ENCODE assay signal across 8 cellular contexts in the genomic region with DNA sequence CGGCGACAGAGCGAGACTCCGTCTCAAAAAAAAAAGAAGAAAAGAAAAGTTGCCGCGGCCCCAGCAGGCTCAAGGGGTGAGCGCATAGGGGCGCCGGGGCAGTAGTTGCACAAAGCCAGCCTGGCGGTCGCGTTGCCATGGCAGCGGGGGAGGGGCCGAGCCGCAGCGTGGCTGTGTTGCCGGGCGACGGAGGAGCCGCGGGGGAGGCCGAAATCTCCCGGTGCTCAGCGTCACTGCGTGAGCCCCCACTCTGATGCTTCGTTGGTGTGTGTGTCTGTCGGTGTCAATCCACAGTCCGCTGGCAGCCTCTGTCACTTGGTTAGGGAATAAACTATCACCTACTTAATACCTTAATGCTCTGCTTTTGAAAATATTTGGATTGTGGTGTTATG.
DNase-seq lines count a peak whose midpoint lies in the region; ATAC-seq and TF ChIP-seq lines count a peak whose summit lies in the region.

No MANE protein-coding gene starts in this region.

- BruUV-seq in A673 (replicated peaks; lab: Mats Ljungman, UMichigan): no TSS peak

- H3K4me3 ChIP-seq in A673 (ENCODE audit: low read depth, low read length, poor library complexity, severe bottlenecking) (peak overlapping the region; percentile 39), epithelial cell of esophagus (ENCODE audit: low read length) (peak overlapping the region; percentile 47)

- no peaks in the 10 kb centered on the region for H3K36me3 ChIP-seq in A673 (ENCODE audit: insufficient read depth, low read length, poor library complexity, severe bottlenecking)

- peaks cover 9% of the 10 kb centered on the region for H3K4me1 ChIP-seq in A673 (ENCODE audit: insufficient read depth, low read length, poor library complexity, severe bottlenecking)

- intact Hi-C loops in A673 (cut with micrococcal nuclease; ENCODE audit: unreplicated experiment): no loop called here

- no peaks in the 10 kb centered on the region for H3K27me3 ChIP-seq in A673 (replicated peaks; ENCODE audit: insufficient read depth, low read depth, low read length, poor library complexity)

- DNase-seq in A673 (ENCODE audit: low spot score) (peak; percentile 64), NCI-H748 treated with DMSO at 0.1 percent for 48 hours (lab: John Stamatoyannopoulos, UW) (peak; percentile 95), activated T-cell treated with anti-CD3 and anti-CD28 coated beads for 1 hour (ENCODE audit: low read depth) (peak; percentile 82), epithelial cell of esophagus (ENCODE audit: low read depth) (peak; percentile 67), midbrain (lab: John Stamatoyannopoulos, UW) (peak; percentile 90)
- DNase-seq in stimulated activated CD8-positive, alpha-beta memory T cell treated with anti-CD3 and anti-CD28 coated beads, Interleukin-15, amount 100 ng/mL, for 48 hours (ENCODE audit: low read depth in 2 of 2): peak; percentile 86 to 91

- CTCF ChIA-PET in A673 (lab: Charles Lee): no interaction called here

- TF ChIP-seq CTCF in A673 (conservative IDR thresholded peaks at IDR 0.05; ENCODE audit: low read depth, low read length) (no peak), epithelial cell of esophagus (IDR thresholded peaks at IDR 0.05; ENCODE audit: insufficient read depth, low read depth, low read length, missing control alignments) (no peak)

- ATAC-seq in GM18873 (IDR thresholded peaks at IDR 0.05; ENCODE audit: low FRiP score, unreplicated experiment): peak; percentile 74
- peak; percentile 84 for ATAC-seq in HG03108 (IDR thresholded peaks at IDR 0.05; ENCODE audit: unreplicated experiment)

- no peaks in the 10 kb centered on the region for H3K9me3 ChIP-seq in A673 (ENCODE audit: low read depth, low read length, poor library complexity, severe bottlenecking)

- POLR2A ChIA-PET in A673 (lab: Charles Lee; ENCODE audit: low non-redundant PET): no interaction called here

- H3K27ac ChIP-seq in A673 (ENCODE audit: low read depth, low read length, poor library complexity, severe bottlenecking): no peak overlapping the region
